ENCODE assay signal across 8 cellular contexts in the genomic region with DNA sequence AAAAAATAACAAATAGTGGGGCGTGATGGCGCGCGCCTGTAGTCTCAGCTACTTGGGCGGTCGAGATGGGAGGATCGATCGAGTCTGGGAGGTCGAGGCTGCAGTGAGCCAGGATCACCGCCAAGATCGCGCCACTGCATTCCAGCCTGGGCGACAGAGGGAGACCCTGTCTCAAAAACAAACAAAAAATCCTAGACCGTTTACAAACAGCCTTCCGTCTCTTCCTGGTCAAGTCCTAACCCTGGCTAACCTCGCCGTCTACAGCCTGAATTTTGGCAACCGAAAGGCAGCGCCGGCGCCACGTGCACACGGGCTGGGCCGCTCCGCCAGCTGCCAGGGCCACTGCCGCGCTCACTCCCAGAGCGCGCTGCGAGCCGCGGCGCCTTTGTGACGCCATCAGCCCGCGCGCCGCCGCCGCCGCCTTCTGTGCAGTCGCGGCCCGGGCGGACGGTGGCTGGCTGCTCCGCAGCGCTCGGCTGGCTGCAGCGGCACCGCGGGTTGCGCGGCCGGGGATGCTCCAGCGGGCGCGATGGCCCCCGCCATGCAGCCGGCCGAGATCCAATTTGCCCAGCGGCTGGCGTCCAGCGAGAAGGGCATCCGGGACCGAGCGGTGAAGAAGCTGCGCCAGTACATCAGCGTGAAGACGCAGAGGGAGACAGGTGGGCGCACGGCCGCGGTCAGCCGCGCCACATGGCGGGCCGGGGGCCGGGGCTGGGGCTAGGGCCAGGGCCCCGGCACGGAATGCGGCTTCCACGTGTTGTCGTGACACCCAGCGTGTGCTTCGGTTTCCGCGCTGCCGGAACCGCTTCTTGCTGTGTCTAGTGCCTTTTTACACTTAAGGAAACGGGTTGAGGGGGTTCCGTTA. TPM values are rescaled to one million over a fixed set of nuclear protein-coding genes. Genes with fewer than 3 reads are reported as not detected.
DNase-seq lines count a peak whose midpoint lies in the region; ATAC-seq lines count a peak whose summit lies in the region.

HSF2BP (minus strand) TSS at position 353 of the 865 bp plus-strand sequence. CDS start 1,392 bp downstream, outside the sequence.
A gene with protein sequence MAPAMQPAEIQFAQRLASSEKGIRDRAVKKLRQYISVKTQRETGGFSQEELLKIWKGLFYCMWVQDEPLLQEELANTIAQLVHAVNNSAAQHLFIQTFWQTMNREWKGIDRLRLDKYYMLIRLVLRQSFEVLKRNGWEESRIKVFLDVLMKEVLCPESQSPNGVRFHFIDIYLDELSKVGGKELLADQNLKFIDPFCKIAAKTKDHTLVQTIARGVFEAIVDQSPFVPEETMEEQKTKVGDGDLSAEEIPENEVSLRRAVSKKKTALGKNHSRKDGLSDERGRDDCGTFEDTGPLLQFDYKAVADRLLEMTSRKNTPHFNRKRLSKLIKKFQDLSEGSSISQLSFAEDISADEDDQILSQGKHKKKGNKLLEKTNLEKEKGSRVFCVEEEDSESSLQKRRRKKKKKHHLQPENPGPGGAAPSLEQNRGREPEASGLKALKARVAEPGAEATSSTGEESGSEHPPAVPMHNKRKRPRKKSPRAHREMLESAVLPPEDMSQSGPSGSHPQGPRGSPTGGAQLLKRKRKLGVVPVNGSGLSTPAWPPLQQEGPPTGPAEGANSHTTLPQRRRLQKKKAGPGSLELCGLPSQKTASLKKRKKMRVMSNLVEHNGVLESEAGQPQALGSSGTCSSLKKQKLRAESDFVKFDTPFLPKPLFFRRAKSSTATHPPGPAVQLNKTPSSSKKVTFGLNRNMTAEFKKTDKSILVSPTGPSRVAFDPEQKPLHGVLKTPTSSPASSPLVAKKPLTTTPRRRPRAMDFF (plus strand): TSS at position 425 of the 865 bp plus-strand sequence. CDS start 105 bp downstream, at position 530.

- H3K9me3 ChIP-seq in mucosa of stomach (ENCODE audit: control insufficient read depth, low read length), result no peaks in the 10 kb centered on the region

- peak; percentile 63 for ATAC-seq in GM21360 (IDR thresholded peaks at IDR 0.05; ENCODE audit: unreplicated experiment)
- ATAC-seq in esophagus mucosa, result peak; percentile 92

- peak within 1 kb of the TSS; percentile 84 for H3K9ac ChIP-seq in mucosa of stomach (ENCODE audit: low read length)

- DNase-seq in COLO829 (ENCODE audit: low spot score) (peak; percentile 71), HuH-7 (ENCODE audit: low spot score) (peak; percentile 79), OCI-M2 (lab: John Stamatoyannopoulos, UW; ENCODE audit: unreplicated experiment) (peak; percentile 98)
- peak; percentile 85 for DNase-seq in activated T-cell treated with anti-CD3 and anti-CD28 coated beads, Interleukin-2, amount 50 U/mL, for 1 hour
- peak; percentile 64 for DNase-seq in stimulated activated CD8-positive, alpha-beta memory T cell treated with anti-CD3 and anti-CD28 coated beads, Interleukin-4, amount 100 ng/mL, for 24 hours (ENCODE audit: low read depth)

- peak within 1 kb of the TSS; percentile 92 for H3K4me3 ChIP-seq in mucosa of stomach (ENCODE audit: low read length)

- no peaks in the 10 kb centered on the region for H3K36me3 ChIP-seq in mucosa of stomach (ENCODE audit: control insufficient read depth, insufficient read depth, low read length)

- peaks cover 12% of the 10 kb centered on the region for H3K4me1 ChIP-seq in mucosa of stomach (ENCODE audit: control insufficient read depth, insufficient read depth, low read length)

- no peaks in the 10 kb centered on the region for H3K27me3 ChIP-seq in mucosa of stomach (ENCODE audit: control insufficient read depth, insufficient read depth, low read length)

RNA-seq across cellular contexts. Expression of gene HSF2BP, which starts in this region (rescaled TPM):
- total RNA-seq in esophagus mucosa, result 0.92 TPM

RNA-seq across cellular contexts. Expression of the second gene that starts in this region (rescaled TPM):
- total RNA-seq in esophagus mucosa, result 15.4 TPM

Comparison
In these comparisons a context has a peak if more than half of its experiments do, and no peak if none do; other contexts are left out.
1. Peak in every context shown above with its lines: DNase-seq, ATAC-seq and H3K4me3 ChIP-seq.